ENCODE assay signal across 22 cellular contexts in genomic region chr16:86598607-86599318, GRCh38. TPM values are rescaled to one million over a fixed set of nuclear protein-coding genes. Genes with fewer than 3 reads are reported as not detected.
DNase-seq lines count a peak whose midpoint lies in the region; ATAC-seq and TF ChIP-seq lines count a peak whose summit lies in the region.
"Had no signal": no experiment of that assay in that cellular context is flagged by ENCODE, and none has a peak within 500 bp of the region (broad histone marks: within the 10 kb centered on the region; RNA-seq: fewer than 3 reads in every experiment).

No MANE protein-coding gene starts in this region.

- TF ChIP-seq CTCF in HFFc6 (IDR thresholded peaks at IDR 0.05) (no peak), chondrocyte (IDR thresholded peaks at IDR 0.05) (no peak), nephron (IDR thresholded peaks at IDR 0.05; ENCODE audit: unreplicated experiment in 3 of 3) (no peak)

- H3K27ac Mint-ChIP-seq in HFFc6 (peak overlapping the region; percentile 86), chondrocyte (ENCODE audit: unreplicated experiment) (peak overlapping the region; percentile 93), nephron (peak overlapping the region; percentile 71 to 84 (median 77))
- H3K27ac Mint-ChIP-seq: B cell; stimulated activated naive CD8-positive, alpha-beta T cell treated with anti-CD3 and anti-CD28 coated beads, Interleukin-15, Interleukin-2, amounts not matched to agents 100 ng/mL and 50 ng/mL, for 24 hours had no signal

- ATAC-seq in GM18519 (IDR thresholded peaks at IDR 0.05; ENCODE audit: low FRiP score, unreplicated experiment): no peak

- peaks cover 4% of the 10 kb centered on the region; the same call in 1 of the 2 replicates for H3K36me3 Mint-ChIP-seq in HFFc6 (ENCODE audit: low read depth)
- no peaks in the 10 kb centered on the region for H3K36me3 Mint-ChIP-seq in chondrocyte (ENCODE audit: low read depth)
- H3K36me3 Mint-ChIP-seq in nephron (ENCODE audit: low read depth): peaks cover 4% of the 10 kb centered on the region

- H3K9me3 Mint-ChIP-seq in HFFc6 (no peaks in the 10 kb centered on the region), chondrocyte (ENCODE audit: low read depth) (no peaks in the 10 kb centered on the region), nephron (peaks cover 2% of the 10 kb centered on the region)
- H3K9me3 Mint-ChIP-seq: central memory CD8-positive, alpha-beta T cell; stimulated activated naive CD8-positive, alpha-beta T cell treated with anti-CD3 and anti-CD28 coated beads, Interleukin-15, Interleukin-2, amounts not matched to agents 100 ng/mL and 50 ng/mL, for 24 hours had no signal

- H3K27me3 Mint-ChIP-seq in HFFc6 (ENCODE audit: insufficient read depth) (no peaks in the 10 kb centered on the region), chondrocyte (ENCODE audit: low read depth) (no peaks in the 10 kb centered on the region), nephron (ENCODE audit: low read depth) (peaks cover 74% of the 10 kb centered on the region)

- peak overlapping the region; percentile 79 for H3K4me3 Mint-ChIP-seq in HFFc6
- H3K4me3 Mint-ChIP-seq in chondrocyte (ENCODE audit: unreplicated experiment): peak overlapping the region; percentile 61
- peak overlapping the region in 1 of 3 experiments; percentile 1 for H3K4me3 Mint-ChIP-seq in nephron
- H3K4me3 Mint-ChIP-seq: B cell; central memory CD8-positive, alpha-beta T cell; stimulated activated naive CD8-positive, alpha-beta T cell treated with anti-CD3 and anti-CD28 coated beads, Interleukin-15, Interleukin-2, amounts not matched to agents 100 ng/mL and 50 ng/mL, for 24 hours had no signal

- DNase-seq in AG08395 (ENCODE audit: low spot score) (peak; percentile 52), HFFc6 (peak; percentile 64), chondrocyte (ENCODE audit: low spot score) (no peak), NCI-H1092 (lab: John Stamatoyannopoulos, UW) (no peak), occipital lobe (lab: John Stamatoyannopoulos, UW) (no peak)
- DNase-seq in stimulated activated CD4-positive, alpha-beta T cell treated with anti-CD3 and anti-CD28 coated beads, Interleukin-2, amount 100 ng/mL, for 48 hours: no peak
- DNase-seq: 8988T; activated CD4-positive, alpha-beta T cell treated with anti-CD3 and anti-CD28 coated beads for 48 hours; activated naive CD4-positive, alpha-beta T cell treated with anti-CD3 and anti-CD28 coated beads, Interleukin-2, amount 50 U/mL, for 16 hours; activated T-cell treated with anti-CD3 and anti-CD28 coated beads, Interleukin-2, amount 50 U/mL, for 48 hours; COR-L47; H7; hypothalamus; NCI-H146; NCI-H526 treated with DMSO at 0.1 percent for 48 hours; RPMI8226; T-helper 2 cell had no signal

- H3K4me1 Mint-ChIP-seq in HFFc6 (ENCODE audit: low read depth): peaks cover 69% of the 10 kb centered on the region
- peaks cover 85% of the 10 kb centered on the region for H3K4me1 Mint-ChIP-seq in chondrocyte (ENCODE audit: low read depth)
- peaks cover 36% of the 10 kb centered on the region for H3K4me1 Mint-ChIP-seq in nephron
- H3K4me1 Mint-ChIP-seq: B cell; central memory CD8-positive, alpha-beta T cell had no signal

RNA-seq across cellular contexts. Expression of gene FOXL1, which starts 20.4 kb away (rescaled TPM):
- total RNA-seq in HFFc6 (2021; fragmentation: NEBNext Ultra II Directional; extraction: Animal tissue kit (Norgen Biotek cat#: 25700)): 10 to 100 TPM; 20.2 to 25.3 (median 21.6) TPM
- total RNA-seq in chondrocyte: 7.7 to 10.1 TPM (median 8.1 TPM) in 3 replicates
- 0.47 TPM for total RNA-seq in occipital lobe
- total RNA-seq: B cell had no signal

RNA-seq across cellular contexts. Expression of gene FOXC2, which starts 32.1 kb away (rescaled TPM):
- 1 to 10 TPM; 6.3 to 8.4 (median 7.9) TPM for total RNA-seq in HFFc6 (2021; fragmentation: NEBNext Ultra II Directional; extraction: Animal tissue kit (Norgen Biotek cat#: 25700))
- total RNA-seq in chondrocyte: 70.4 to 84.2 TPM (median 77.8 TPM) in 3 replicates
- 0.62 TPM for total RNA-seq in occipital lobe
- total RNA-seq: B cell had no signal

RNA-seq across cellular contexts. Expression of gene MTHFSD, which starts 43.7 kb away (rescaled TPM):
- 10 to 100 TPM; 16.8 to 18.6 (median 17.0) TPM for total RNA-seq in HFFc6 (2021; fragmentation: NEBNext Ultra II Directional; extraction: Animal tissue kit (Norgen Biotek cat#: 25700))
- 8.1 to 13.2 TPM (median 8.5 TPM) in 3 replicates for total RNA-seq in chondrocyte
- 10.3 TPM for total RNA-seq in occipital lobe

Comparison
In these comparisons a context has a peak if more than half of its experiments do, and no peak if none do; other contexts are left out.
1. DNase-seq: peak in AG08395 (single experiment) and HFFc6 (single experiment); none in chondrocyte (single experiment), stimulated activated CD4-positive, alpha-beta T cell treated with anti-CD3 and anti-CD28 coated beads, Interleukin-2, amount 100 ng/mL, for 48 hours (0 of 2), NCI-H1092 (single experiment) and occipital lobe (single experiment).
2. Peak in every context shown above with its lines, with median percentiles within 50 percentile points of each other: H3K27ac Mint-ChIP-seq.